In the genomic region with DNA sequence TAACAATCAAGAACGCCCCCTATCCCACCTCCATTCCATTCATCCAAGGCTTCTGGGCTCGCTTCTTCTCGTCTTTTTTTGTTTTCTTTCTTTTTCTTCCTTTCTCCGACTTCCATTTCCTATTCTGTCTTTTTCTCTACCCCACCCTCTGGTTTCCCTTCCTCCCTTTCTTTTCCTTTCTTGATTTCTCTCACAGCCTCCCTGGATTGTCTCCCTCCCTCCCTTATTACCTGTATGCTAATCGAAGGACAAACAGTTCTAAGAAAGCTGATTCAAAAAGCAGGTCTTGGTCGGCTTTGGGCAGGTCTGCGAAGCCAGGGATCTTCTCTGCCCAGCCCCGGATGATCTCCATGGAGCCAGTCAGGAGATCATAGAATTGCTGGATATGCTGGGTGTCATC, we compare ENCODE assay signal across 20 cellular contexts. TPM values are rescaled to one million over a fixed set of nuclear protein-coding genes. Genes with fewer than 3 reads are reported as not detected.
DNase-seq lines count a peak whose midpoint lies in the region; ATAC-seq, FAIRE-seq and TF ChIP-seq lines count a peak whose summit lies in the region.
"Had no signal": no experiment of that assay in that cellular context is flagged by ENCODE, and none has a peak within 500 bp of the region (broad histone marks: within the 10 kb centered on the region; RNA-seq: fewer than 3 reads in every experiment).

No MANE protein-coding gene starts in this region.

- peaks cover 11 to 84% of the 10 kb centered on the region in 2 experiments; a peak in 4 of 5 replicates for H3K27me3 ChIP-seq in HepG2 (ENCODE audit: control insufficient read depth in 1 of 2, insufficient read depth in 2 of 2, low read length in 2 of 2)
- peaks cover 0 to 4% of the 10 kb centered on the region in 2 donors for H3K27me3 ChIP-seq in right lobe of liver
- H3K27me3 ChIP-seq in iPS-15b (ENCODE audit: control insufficient read depth, insufficient read depth, low read length), result peaks cover 100% of the 10 kb centered on the region

- CTCF ChIA-PET in HepG2 (lab: Yijun Ruan, JAX; ENCODE audit: low intra/inter-chr PET ratio, low total read pairs), result no interaction called here
- CTCF ChIA-PET in WTC11 (lab: Charles Lee), result no interaction called here

- H3K4me3 ChIP-seq in HepG2 (replicated peaks in 1 of 3; ENCODE audit: insufficient read depth in 1 of 3, low read depth in 2 of 3, low read length in 3 of 3) (no peak overlapping the region), right lobe of liver (no peak overlapping the region), iPS-15b (ENCODE audit: low read depth, low read length) (peak overlapping the region; percentile 28)
- H3K4me3 ChIP-seq: BLaER1 had no signal

- no TSS peak for BruUV-seq in HepG2 (replicated peaks; lab: Mats Ljungman, UMichigan)

- POLR2A ChIA-PET in HepG2 (lab: Yijun Ruan, JAX), result no interaction called here
- POLR2A ChIA-PET in WTC11 (lab: Charles Lee), result no interaction called here

- H3K4me2 ChIP-seq in HepG2 (ENCODE audit: low read depth, low read length), result no peak overlapping the region
- H3K4me2 ChIP-seq: BLaER1 had no signal

- ATAC-seq in HepG2 (no peak), right lobe of liver (no peak), WTC11 (no peak), esophagus mucosa (no peak)
- ATAC-seq: PC-3 had no signal

- H3K4me1 ChIP-seq in HepG2 (ENCODE audit: insufficient read depth, low read length) (no peaks in the 10 kb centered on the region), right lobe of liver (peaks cover 0 to 12% (median under 1%) of the 10 kb centered on the region in 4 donors), iPS-15b (ENCODE audit: control insufficient read depth, insufficient read depth, low read length) (peaks cover 20% of the 10 kb centered on the region)

- no peak overlapping the region for H3K27ac Mint-ChIP-seq in WTC11
- peak overlapping the region; percentile 42 for H3K27ac Mint-ChIP-seq in type B pancreatic cell

- DNase-seq in HepG2 (ENCODE audit: low spot score), result no peak
- DNase-seq in right lobe of liver, result no peak
- no peak for DNase-seq in WTC11 (ENCODE audit: low spot score)
- DNase-seq in type B pancreatic cell (ENCODE audit: extremely low spot score, unreplicated experiment), result no peak
- no peak for DNase-seq in NCI-H1417 (lab: John Stamatoyannopoulos, UW)
- no peak for DNase-seq in stimulated activated naive CD4-positive, alpha-beta T cell (lab: John Stamatoyannopoulos, UW)
- DNase-seq: DMS79 treated with DMSO at 0.1 percent for 48 hours, KG1, MV-4-11, NCI-H187 treated with DMSO at 0.1 percent for 48 hours, NCI-H2227 treated with DMSO at 0.1 percent for 48 hours, NCI-H510A treated with DMSO at 0.1 percent for 48 hours, NCI-H774, PC-3, RPMI8226, SIG-M5 had no signal

- no peak for TF ChIP-seq RAD21 in HepG2 (CRISPR knock-in tag; IDR thresholded peaks at IDR 0.05)

- no peaks in the 10 kb centered on the region for H3K79me2 ChIP-seq in HepG2 (ENCODE audit: insufficient read depth, low read length)

- intact Hi-C loops in HepG2 (cut with micrococcal nuclease; ENCODE audit: unreplicated experiment), result no loop called here
- intact Hi-C loops in right lobe of liver (cut with DNase I), result no loop called here

- no peaks in the 10 kb centered on the region for H4K20me1 ChIP-seq in HepG2 (ENCODE audit: insufficient read depth, low read length)

- FAIRE-seq in HepG2 (lab: Jason Lieb, UNC), result no peak
- FAIRE-seq: D721Med had no signal

- no peak overlapping the region for H2AFZ ChIP-seq in HepG2 (ENCODE audit: low read length)

- no peak overlapping the region for H3K27ac ChIP-seq in HepG2 (ENCODE audit: extremely low read length, insufficient read depth, low read length)
- no peak overlapping the region for H3K27ac ChIP-seq in right lobe of liver
- H3K27ac ChIP-seq: BLaER1 had no signal

- no peaks in the 10 kb centered on the region for H3K9me3 ChIP-seq in HepG2 (ENCODE audit: low read length)
- no peaks in the 10 kb centered on the region for H3K9me3 ChIP-seq in right lobe of liver
- H3K9me3 ChIP-seq in iPS-15b (ENCODE audit: control insufficient read depth, insufficient read depth, low read length), result no peaks in the 10 kb centered on the region

- H3K36me3 Mint-ChIP-seq in WTC11 (no peaks in the 10 kb centered on the region; the same call in 1 of the 2 replicates), type B pancreatic cell (peaks cover 22% of the 10 kb centered on the region)

- WGBS in HepG2 (ENCODE audit: low lambda C conversion rate), result 9% methylated on average over 8 of the region's 8 CpGs
- 76% methylated on average over 8 of the region's 8 CpGs for WGBS in right lobe of liver (ENCODE audit: insufficient coverage, low coverage, low lambda C conversion rate, missing lambda C conversion rate)

- TF ChIP-seq CTCF in HepG2 (CRISPR knock-in tag; IDR thresholded peaks at IDR 0.05), result no peak
- TF ChIP-seq CTCF in right lobe of liver (IDR thresholded peaks at IDR 0.05), result no peak
- TF ChIP-seq CTCF in WTC11 (IDR thresholded peaks at IDR 0.05), result no peak
- TF ChIP-seq CTCF in type B pancreatic cell (conservative IDR thresholded peaks at IDR 0.05), result no peak

- peak overlapping the region; percentile 69 for H3K4me3 Mint-ChIP-seq in WTC11
- no peak overlapping the region for H3K4me3 Mint-ChIP-seq in type B pancreatic cell

- no peaks in the 10 kb centered on the region for H3K9me3 Mint-ChIP-seq in WTC11
- no peaks in the 10 kb centered on the region for H3K9me3 Mint-ChIP-seq in type B pancreatic cell

- peaks cover 81% of the 10 kb centered on the region for H3K4me1 Mint-ChIP-seq in WTC11
- H3K4me1 Mint-ChIP-seq in type B pancreatic cell (ENCODE audit: unreplicated experiment), result peaks cover 2% of the 10 kb centered on the region

- H3K36me3 ChIP-seq in HepG2 (replicated peaks in 1 of 2; ENCODE audit: control insufficient read depth in 1 of 2, insufficient read depth in 2 of 2, low read length in 2 of 2) (no peaks in the 10 kb centered on the region), right lobe of liver (no peaks in the 10 kb centered on the region), iPS-15b (ENCODE audit: control insufficient read depth, insufficient read depth, low read length) (no peaks in the 10 kb centered on the region)
- H3K36me3 ChIP-seq: BLaER1 had no signal

- peaks cover 100% of the 10 kb centered on the region for H3K27me3 Mint-ChIP-seq in WTC11 (ENCODE audit: low read depth)
- peaks cover 88% of the 10 kb centered on the region for H3K27me3 Mint-ChIP-seq in type B pancreatic cell

- in situ Hi-C loops in HepG2 (cut with HindIII; ENCODE audit: extremely low pct_ligation_motif_present, low pct_unique_long_range_greater_than_20kb), result loop anchor here (25.0 kb wide), 1 partner anchor 861 kb away; no protein-coding TSS in a partner anchor

- no peak for TF ChIP-seq EP300 in HepG2 (IDR thresholded peaks at IDR 0.05; ENCODE audit: low read depth in 2 of 2, low read length in 2 of 2)
- no peak for TF ChIP-seq EP300 in HepG2 (CRISPR knock-in tag; IDR thresholded peaks at IDR 0.05; ENCODE audit: borderline replicate concordance)

- H3K9ac ChIP-seq in HepG2 (ENCODE audit: insufficient read depth, low read depth, low read length) (no peak overlapping the region), iPS-15b (ENCODE audit: low read depth, low read length) (no peak overlapping the region)
- H3K9ac ChIP-seq: BLaER1 had no signal

- no peak for TF ChIP-seq POLR2A in HepG2 (IDR thresholded peaks at IDR 0.05; ENCODE audit: insufficient read depth in 1 of 2, low read depth in 2 of 2, low read length in 2 of 2)
- no peak for TF ChIP-seq POLR2A in right lobe of liver (IDR thresholded peaks at IDR 0.05)

TF ChIP-seq in HepG2, 621 proteins besides CTCF, POLR2A, EP300 and RAD21 (continues in another document):
- TF ChIP-seq SOX6 (IDR thresholded peaks at IDR 0.05) (no peak), SOX6 (CRISPR knock-in tag; IDR thresholded peaks at IDR 0.05) (no peak)

RNA-seq across cellular contexts. Expression of a gene that starts 6.0 kb away (rescaled TPM):
- total RNA-seq in HepG2 (2016; rRNA removed; fragmentation: Illumina TruSeq; extraction: Trizol) (not detected in 2 replicates), right lobe of liver (1 to 10 TPM in 5 of 6 experiments, under 1 TPM in 1; 0.51 to 1.8 (median 1.2) TPM), WTC11 (2021) (0.66 to 0.69 TPM (median 0.66 TPM) in 3 replicates), type B pancreatic cell (ENCODE audit: low replicate concordance) (4.4 and 11.0 TPM in 2 replicates), esophagus mucosa (3.1 TPM)
- total RNA-seq in HepG2 (2016; cell fraction: cytosol; rRNA removed; fragmentation: Illumina TruSeq; extraction: Trizol; ENCODE audit: low read depth), result not detected in 2 replicates
- not detected in 2 replicates for total RNA-seq in HepG2 (2016; cell fraction: insoluble cytoplasmic fraction; rRNA removed; fragmentation: Illumina TruSeq; extraction: Trizol)
- 0.03 TPM in 1 of 2 replicates, not detected in the other for total RNA-seq in HepG2 (2016; cell fraction: membrane; rRNA removed; fragmentation: Illumina TruSeq; extraction: Trizol)
- total RNA-seq in HepG2 (2016; cell fraction: nucleus; rRNA removed; fragmentation: Illumina TruSeq; extraction: Trizol), result not detected in 2 replicates
- polyA plus RNA-seq in HepG2 (2011; rRNA removed), result 0.13 TPM in 1 of 2 replicates, not detected in the other
- polyA plus RNA-seq in HepG2 (2011; cell fraction: cytosol; rRNA removed), result not detected in 2 replicates
- polyA plus RNA-seq in HepG2 (2011; cell fraction: nucleus; rRNA removed), result 0.14 and 0.27 TPM in 2 replicates
- 0.07 TPM in 1 of 2 replicates, not detected in the other for polyA plus RNA-seq in HepG2 (2012)
- not detected in 2 replicates for polyA plus RNA-seq in HepG2 (2016; cell fraction: cytosol; fragmentation: Illumina TruSeq; extraction: Trizol; ENCODE audit: low read depth)
- polyA plus RNA-seq in HepG2 (2016; cell fraction: insoluble cytoplasmic fraction; fragmentation: Illumina TruSeq; extraction: Trizol; ENCODE audit: low read depth), result not detected in 2 replicates
- polyA plus RNA-seq in HepG2 (2016; cell fraction: membrane; fragmentation: Illumina TruSeq; extraction: Trizol; ENCODE audit: low read depth), result not detected in 2 replicates
- polyA plus RNA-seq in HepG2 (2016; cell fraction: nucleus; fragmentation: Illumina TruSeq; extraction: Trizol; ENCODE audit: insufficient read depth, low read depth), result 0.13 and 0.21 TPM in 2 replicates
- 9.7 TPM in 1 of 2 replicates, not detected in the other for polyA minus RNA-seq in HepG2 (2011; rRNA and poly(A)+ RNA removed; ENCODE audit: low replicate concordance)
- 0.20 TPM in 1 of 2 replicates, not detected in the other for polyA minus RNA-seq in HepG2 (2011; cell fraction: cytosol; rRNA and poly(A)+ RNA removed)
- polyA minus RNA-seq in HepG2 (2011; cell fraction: nucleus; rRNA and poly(A)+ RNA removed), result 0.99 TPM in 1 of 2 replicates, not detected in the other
